15 cellular contexts compared by ENCODE assay signal in genomic region chr2:171009386-171009785, GRCh38.
DNase-seq lines count a peak whose midpoint lies in the region; ATAC-seq lines count a peak whose summit lies in the region.
"Had no signal": no experiment of that assay in that cellular context is flagged by ENCODE, and none has a peak within 500 bp of the region (broad histone marks: within the 10 kb centered on the region; RNA-seq: fewer than 3 reads in every experiment).

No MANE protein-coding gene starts in this region.

- ATAC-seq in T-cell (replicated peaks in 1 of 4) (no peak), memory B cell (ENCODE audit: low read depth) (no peak), GM21825 (IDR thresholded peaks at IDR 0.05; ENCODE audit: unreplicated experiment) (no peak), GM19328 (IDR thresholded peaks at IDR 0.05; ENCODE audit: unreplicated experiment) (no peak)
- no peak for ATAC-seq in stimulated activated memory B cell treated with anti-CD40 and anti-IgM and Interleukin-4, amounts not matched to agents 10 μg/mL and 1 μg/mL and 100 μg/mL, for 72 hours
- ATAC-seq: HepG2 had no signal

- H3K36me3 Mint-ChIP-seq in activated naive CD8-positive, alpha-beta T cell, result peaks cover 28% of the 10 kb centered on the region
- H3K36me3 Mint-ChIP-seq in activated naive CD8-positive, alpha-beta T cell treated with anti-CD3 and anti-CD28 coated beads for 36 hours, result peaks cover 16% of the 10 kb centered on the region
- H3K36me3 Mint-ChIP-seq in T-cell (peaks cover 59% of the 10 kb centered on the region), memory B cell (peaks cover 50% of the 10 kb centered on the region)
- H3K36me3 Mint-ChIP-seq in stimulated activated memory B cell treated with anti-CD40 and anti-IgM and Interleukin-4, amounts not matched to agents 10 μg/mL and 1 μg/mL and 100 μg/mL, for 72 hours, result peaks cover 81% of the 10 kb centered on the region

- H3K27me3 Mint-ChIP-seq in activated naive CD8-positive, alpha-beta T cell, result no peaks in the 10 kb centered on the region
- no peaks in the 10 kb centered on the region for H3K27me3 Mint-ChIP-seq in activated naive CD8-positive, alpha-beta T cell treated with anti-CD3 and anti-CD28 coated beads for 36 hours
- no peaks in the 10 kb centered on the region for H3K27me3 Mint-ChIP-seq in T-cell
- no peaks in the 10 kb centered on the region for H3K27me3 Mint-ChIP-seq in memory B cell
- H3K27me3 Mint-ChIP-seq in stimulated activated memory B cell treated with anti-CD40 and anti-IgM and Interleukin-4, amounts not matched to agents 10 μg/mL and 1 μg/mL and 100 μg/mL, for 72 hours, result no peaks in the 10 kb centered on the region

- H3K27ac Mint-ChIP-seq in activated naive CD8-positive, alpha-beta T cell, result peak overlapping the region; percentile 41
- no peak overlapping the region for H3K27ac Mint-ChIP-seq in activated naive CD8-positive, alpha-beta T cell treated with anti-CD3 and anti-CD28 coated beads for 36 hours
- H3K27ac Mint-ChIP-seq in T-cell, result peak overlapping the region; percentile 15 to 40
- H3K27ac Mint-ChIP-seq in memory B cell, result peak overlapping the region; percentile 40
- peak overlapping the region; percentile 10 for H3K27ac Mint-ChIP-seq in stimulated activated memory B cell treated with anti-CD40 and anti-IgM and Interleukin-4, amounts not matched to agents 10 μg/mL and 1 μg/mL and 100 μg/mL, for 72 hours

- POLR2A ChIA-PET in T-cell (lab: Charles Lee), result no interaction called here

- CTCF ChIA-PET in T-cell (lab: Charles Lee), result interaction anchor here (0.7 to 1.2 kb wide), 2 partner anchors 46 to 128 kb away, joined by 3 to 5 read pairs; no protein-coding TSS in a partner anchor

- no peaks in the 10 kb centered on the region for H3K9me3 Mint-ChIP-seq in activated naive CD8-positive, alpha-beta T cell (ENCODE audit: low read depth)
- H3K9me3 Mint-ChIP-seq in activated naive CD8-positive, alpha-beta T cell treated with anti-CD3 and anti-CD28 coated beads for 36 hours, result no peaks in the 10 kb centered on the region
- H3K9me3 Mint-ChIP-seq in T-cell (no peaks in the 10 kb centered on the region), memory B cell (no peaks in the 10 kb centered on the region)
- H3K9me3 Mint-ChIP-seq in stimulated activated memory B cell treated with anti-CD40 and anti-IgM and Interleukin-4, amounts not matched to agents 10 μg/mL and 1 μg/mL and 100 μg/mL, for 72 hours, result no peaks in the 10 kb centered on the region
- H3K9me3 Mint-ChIP-seq: H9 had no signal

- no peaks in the 10 kb centered on the region for H3K4me1 Mint-ChIP-seq in activated naive CD8-positive, alpha-beta T cell (ENCODE audit: low read depth)
- peaks cover 4% of the 10 kb centered on the region for H3K4me1 Mint-ChIP-seq in activated naive CD8-positive, alpha-beta T cell treated with anti-CD3 and anti-CD28 coated beads for 36 hours
- peaks cover 0 to 3% (median 1%) of the 10 kb centered on the region in 3 donors for H3K4me1 Mint-ChIP-seq in T-cell
- H3K4me1 Mint-ChIP-seq in memory B cell, result peaks cover 2% of the 10 kb centered on the region
- H3K4me1 Mint-ChIP-seq in stimulated activated memory B cell treated with anti-CD40 and anti-IgM and Interleukin-4, amounts not matched to agents 10 μg/mL and 1 μg/mL and 100 μg/mL, for 72 hours, result no peaks in the 10 kb centered on the region
- H3K4me1 Mint-ChIP-seq: H9 had no signal

- no peak overlapping the region for H3K4me3 Mint-ChIP-seq in activated naive CD8-positive, alpha-beta T cell
- no peak overlapping the region for H3K4me3 Mint-ChIP-seq in activated naive CD8-positive, alpha-beta T cell treated with anti-CD3 and anti-CD28 coated beads for 36 hours
- H3K4me3 Mint-ChIP-seq in T-cell, result no peak overlapping the region
- H3K4me3 Mint-ChIP-seq in memory B cell, result no peak overlapping the region
- no peak overlapping the region for H3K4me3 Mint-ChIP-seq in stimulated activated memory B cell treated with anti-CD40 and anti-IgM and Interleukin-4, amounts not matched to agents 10 μg/mL and 1 μg/mL and 100 μg/mL, for 72 hours
- H3K4me3 Mint-ChIP-seq: H9 had no signal

- no peak for DNase-seq in activated naive CD8-positive, alpha-beta T cell treated with anti-CD3 and anti-CD28 coated beads for 36 hours
- DNase-seq in T-cell (no peak), memory B cell (ENCODE audit: low spot score in 2 of 2) (no peak), NCI-H187 treated with DMSO at 0.1 percent for 48 hours (lab: John Stamatoyannopoulos, UW) (no peak)
- DNase-seq: 8988T, AML-193, Calu3, DMS 273 treated with DMSO at 0.1 percent for 48 hours, GOT3, H9 had no signal
